ENCODE assay signal across 1 cellular context in the genomic region with DNA sequence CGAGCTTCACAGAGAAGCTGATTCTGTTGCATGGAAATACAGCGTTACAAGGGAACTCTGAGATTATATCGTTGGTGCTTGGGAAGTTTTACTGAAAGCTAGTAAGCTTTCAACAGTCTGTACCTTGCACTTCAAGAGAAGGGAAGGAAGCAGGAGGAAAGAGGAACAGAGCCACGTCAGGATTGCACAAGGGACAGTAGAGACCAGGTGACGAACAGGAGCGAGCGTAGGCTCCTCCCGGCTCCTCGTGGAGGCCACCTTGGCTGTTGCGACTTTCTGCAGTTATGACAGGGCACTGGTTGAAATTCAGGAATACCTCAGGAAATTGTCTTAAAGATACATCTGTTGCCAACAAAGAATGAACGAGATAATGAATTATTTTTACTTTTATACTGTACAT.
TF ChIP-seq lines count a peak whose summit lies in the region.

No MANE protein-coding gene starts in this region.

TF ChIP-seq in SK-N-SH, 30 proteins besides CTCF, POLR2A, EP300 and RAD21:
- TF ChIP-seq FOXM1 (IDR thresholded peaks at IDR 0.05; ENCODE audit: low read depth) (no peak), SIN3A (IDR thresholded peaks at IDR 0.05; ENCODE audit: borderline replicate concordance, low read depth, low read length) (no peak), RFX5 (IDR thresholded peaks at IDR 0.05; ENCODE audit: low read length) (no peak), TAF1 (IDR thresholded peaks at IDR 0.05; ENCODE audit: borderline replicate concordance, low read depth, low read length) (no peak), RXRA (IDR thresholded peaks at IDR 0.05; ENCODE audit: borderline replicate concordance, low read depth) (no peak), SMC3 (IDR thresholded peaks at IDR 0.05; ENCODE audit: low read depth, low read length) (no peak), NRF1 (IDR thresholded peaks at IDR 0.05; ENCODE audit: low read depth, low read length) (no peak), CHD2 (IDR thresholded peaks at IDR 0.05; ENCODE audit: low read length, partially characterized antibody) (no peak)
- TF ChIP-seq, protein P1, sequence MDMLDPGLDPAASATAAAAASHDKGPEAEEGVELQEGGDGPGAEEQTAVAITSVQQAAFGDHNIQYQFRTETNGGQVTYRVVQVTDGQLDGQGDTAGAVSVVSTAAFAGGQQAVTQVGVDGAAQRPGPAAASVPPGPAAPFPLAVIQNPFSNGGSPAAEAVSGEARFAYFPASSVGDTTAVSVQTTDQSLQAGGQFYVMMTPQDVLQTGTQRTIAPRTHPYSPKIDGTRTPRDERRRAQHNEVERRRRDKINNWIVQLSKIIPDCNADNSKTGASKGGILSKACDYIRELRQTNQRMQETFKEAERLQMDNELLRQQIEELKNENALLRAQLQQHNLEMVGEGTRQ (IDR thresholded peaks at IDR 0.05; ENCODE audit: borderline replicate concordance, low read depth, low read length), result no peak
- TF ChIP-seq, protein P2, sequence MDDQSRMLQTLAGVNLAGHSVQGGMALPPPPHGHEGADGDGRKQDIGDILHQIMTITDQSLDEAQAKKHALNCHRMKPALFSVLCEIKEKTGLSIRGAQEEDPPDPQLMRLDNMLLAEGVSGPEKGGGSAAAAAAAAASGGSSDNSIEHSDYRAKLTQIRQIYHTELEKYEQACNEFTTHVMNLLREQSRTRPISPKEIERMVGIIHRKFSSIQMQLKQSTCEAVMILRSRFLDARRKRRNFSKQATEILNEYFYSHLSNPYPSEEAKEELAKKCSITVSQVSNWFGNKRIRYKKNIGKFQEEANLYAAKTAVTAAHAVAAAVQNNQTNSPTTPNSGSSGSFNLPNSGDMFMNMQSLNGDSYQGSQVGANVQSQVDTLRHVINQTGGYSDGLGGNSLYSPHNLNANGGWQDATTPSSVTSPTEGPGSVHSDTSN (IDR thresholded peaks at IDR 0.05), result no peak
